8 cellular contexts compared by ENCODE assay signal in genomic region chr15:37101634-37102314, GRCh38. TPM values are rescaled to one million over a fixed set of nuclear protein-coding genes. Genes with fewer than 3 reads are reported as not detected.
DNase-seq lines count a peak whose midpoint lies in the region; ATAC-seq, FAIRE-seq and TF ChIP-seq lines count a peak whose summit lies in the region.

No MANE protein-coding gene starts in this region.

- no peaks in the 10 kb centered on the region for H3K9me3 ChIP-seq in Caco-2
- H3K9me3 ChIP-seq in stomach = no peaks in the 10 kb centered on the region

- no peak for TF ChIP-seq EP300 in stomach (IDR thresholded peaks at IDR 0.05)

- H3K27me3 ChIP-seq in Caco-2 (replicated peaks; ENCODE audit: control insufficient read depth, insufficient read depth, low read length) = no peaks in the 10 kb centered on the region
- peaks cover 9% of the 10 kb centered on the region for H3K27me3 ChIP-seq in layer of hippocampus (ENCODE audit: control insufficient read depth, insufficient read depth, low read length)
- peaks cover 0 to 69% (median 7%) of the 10 kb centered on the region in 3 donors for H3K27me3 ChIP-seq in stomach

- intact Hi-C loops in Caco-2 (cut with micrococcal nuclease; ENCODE audit: unreplicated experiment) (loop anchor here (1.0 to 5.0 kb wide), 5 partner anchors 55 to 218 kb away; no protein-coding TSS in a partner anchor), stomach (cut with DNase I; ENCODE audit: low total_unique reads) (loop anchor here (10.0 kb wide), 1 partner anchor 217 kb away; no protein-coding TSS in a partner anchor)

- no peaks in the 10 kb centered on the region for H3K27me3 Mint-ChIP-seq in Caco-2 (ENCODE audit: insufficient read depth, unreplicated experiment)

- peaks cover 32% of the 10 kb centered on the region for H3K36me3 Mint-ChIP-seq in Caco-2 (ENCODE audit: insufficient read depth, unreplicated experiment)

- H3K4me1 ChIP-seq in Caco-2 (peaks cover 5% of the 10 kb centered on the region; the same call in 1 of the 2 replicates), stomach (peaks cover 0 to 33% (median 22%) of the 10 kb centered on the region in 4 donors)

- no peaks in the 10 kb centered on the region for H3K36me3 ChIP-seq in Caco-2 (ENCODE audit: control insufficient read depth, insufficient read depth, low read length)
- H3K36me3 ChIP-seq in stomach = no peaks in the 10 kb centered on the region

- 1 to 2% (median 2%) methylated on average over 42 to 46 of the region's 46 CpGs for WGBS in stomach, 5 donors

- H3K4me3 ChIP-seq in Caco-2 (ENCODE audit: low read depth, low read length) = peak overlapping the region; percentile 89
- H3K4me3 ChIP-seq in stomach = peak overlapping the region; percentile 60 to 79 (median 68)

- peak overlapping the region; percentile 91 for H3K27ac Mint-ChIP-seq in Caco-2 (ENCODE audit: unreplicated experiment)

- no peak for TF ChIP-seq POLR2A in stomach (IDR thresholded peaks at IDR 0.05)

- no peaks in the 10 kb centered on the region for H3K9me3 Mint-ChIP-seq in Caco-2 (ENCODE audit: unreplicated experiment)

- DNase-seq in Caco-2 = peak; percentile 82 to 89
- peak; percentile 67 for DNase-seq in HS-27A (ENCODE audit: low read depth)
- DNase-seq in RCC 7860 (ENCODE audit: low spot score) = peak; percentile 51
- DNase-seq in cerebellar cortex (ENCODE audit: low spot score) = peak; percentile 67
- DNase-seq in stomach = peak; percentile 74

- CTCF ChIA-PET in Caco-2 (lab: Charles Lee) = interaction anchor here (0.6 to 1.1 kb wide), 5 partner anchors 68 to 1373 kb away, joined by 3 to 5 read pairs (median 4); no protein-coding TSS in a partner anchor

- TF ChIP-seq CTCF in Caco-2 (IDR thresholded peaks at IDR 0.05; ENCODE audit: insufficient read depth in 1 of 2, low read depth in 1 of 2, low read length in 1 of 2, severe bottlenecking in 1 of 2, unreplicated experiment in 1 of 2) = peak in 1 of 2 experiments; percentile 4
- TF ChIP-seq CTCF in stomach (IDR thresholded peaks at IDR 0.05) = no peak

- peak; percentile 46 for ATAC-seq in GM19397 (IDR thresholded peaks at IDR 0.05; ENCODE audit: unreplicated experiment)
- no peak for ATAC-seq in HG03457 (IDR thresholded peaks at IDR 0.05; ENCODE audit: unreplicated experiment)

- BruUV-seq in Caco-2 (replicated peaks; lab: Mats Ljungman, UMichigan) = no TSS peak

- H3K4me1 Mint-ChIP-seq in Caco-2 (ENCODE audit: low read depth, unreplicated experiment) = peaks cover 22% of the 10 kb centered on the region

- POLR2A ChIA-PET in Caco-2 (lab: Charles Lee) = interaction anchor here (0.6 to 1.0 kb wide), 7 partner anchors 13 to 1656 kb away, joined by 3 to 6 read pairs (median 3); no protein-coding TSS in a partner anchor

- peak overlapping the region; percentile 90 for H3K4me3 Mint-ChIP-seq in Caco-2 (ENCODE audit: unreplicated experiment)

- FAIRE-seq in RCC 7860 (lab: Jason Lieb, UNC) = no peak

- peak overlapping the region; percentile 85 for H3K27ac ChIP-seq in layer of hippocampus (ENCODE audit: low read depth, low read length)
- H3K27ac ChIP-seq in stomach = peak overlapping the region; percentile 89 to 96 (median 94)

RNA-seq across cellular contexts. Expression of gene MEIS2, which starts 1.4 kb away (rescaled TPM):
- total RNA-seq in Caco-2 (2022) (28.5 and 28.7 TPM in 2 replicates), stomach (10 to 100 TPM in 4 of 5 donors, 1 to 10 TPM in 1; 9.6 to 77.7 (median 46.1) TPM)
- 10 to 100 TPM in 1 of 3 donors, 1 to 10 TPM in 2; 3.9 to 12.4 (median 9.2) TPM for polyA plus RNA-seq in stomach
